ENCODE assay signal across 6 cellular contexts in genomic region chr20:61915101-61915500, GRCh38.
"Had no signal": no experiment of that assay in that cellular context is flagged by ENCODE, and none has a peak within 500 bp of the region (broad histone marks: within the 10 kb centered on the region; RNA-seq: fewer than 3 reads in every experiment).

No MANE protein-coding gene starts in this region.

- DNase-seq: H9, HCEC 1CT had no signal

- H3K4me3 Mint-ChIP-seq: GM23338, H9 had no signal

- H2AFZ ChIP-seq: GM23338 had no signal

- H3K9me3 Mint-ChIP-seq: H9 had no signal

- H3K27ac ChIP-seq: HL-60 had no signal

- H3K4me1 Mint-ChIP-seq: GM23338, H9 had no signal

- H3K4me3 ChIP-seq: GM23338, K562 had no signal

- H3K4me2 ChIP-seq: GM23338 had no signal

- H3K27ac Mint-ChIP-seq: GM23338, H9 had no signal

- ATAC-seq: GM23338, HepG2, K562 had no signal
